ENCODE assay signal across 27 cellular contexts in genomic region chr11:31783264-31783663, GRCh38. TPM values are rescaled to one million over a fixed set of nuclear protein-coding genes. Genes with fewer than 3 reads are reported as not detected.
"Had no signal": no experiment of that assay in that cellular context is flagged by ENCODE, and none has a peak within 500 bp of the region (broad histone marks: within the 10 kb centered on the region; RNA-seq: fewer than 3 reads in every experiment).

No MANE protein-coding gene starts in this region.

- H3K4me1 ChIP-seq: esophagus squamous epithelium, parathyroid adenoma, prostate gland, spleen, testis, tibial nerve, upper lobe of right lung, vagina had no signal

- DNase-seq: effector memory CD4-positive, alpha-beta T cell; esophagus squamous epithelium; foreskin fibroblast; immature natural killer cell; left colon; left ventricle myocardium superior; mesenchymal stem cell; naive B cell; spleen; stimulated activated CD4-positive, alpha-beta T cell treated with anti-CD3 and anti-CD28 coated beads, Interleukin-15, amount 100 ng/mL, for 24 hours; stimulated activated CD4-positive, alpha-beta T cell treated with anti-CD3 and anti-CD28 coated beads, Interleukin-1b, Interleukin-23, amount 100 ng/mL, for 48 hours; stimulated activated CD4-positive, alpha-beta T cell treated with anti-CD3 and anti-CD28 coated beads, Interleukin-4, amount 100 ng/mL, for 24 hours; stimulated activated naive B cell treated with anti-CD40 and anti-IgM and Interleukin-4, amounts not matched to agents 10 μg/mL and 1 μg/mL and 100 μg/mL, for 72 hours; stimulated activated naive CD8-positive, alpha-beta T cell treated with anti-CD3 and anti-CD28 coated beads, Interleukin-15, amount 100 ng/mL, for 72 hours; testis; upper lobe of right lung had no signal

- H3K9me3 Mint-ChIP-seq: immature natural killer cell; naive B cell; nephron; stimulated activated naive B cell treated with anti-CD40 and anti-IgM and Interleukin-4, amounts not matched to agents 10 μg/mL and 1 μg/mL and 100 μg/mL, for 72 hours; stimulated activated naive CD8-positive, alpha-beta T cell treated with anti-CD3 and anti-CD28 coated beads, Interleukin-15, amount 100 ng/mL, for 72 hours had no signal

- ATAC-seq: gastroesophageal sphincter; left colon; left ventricle myocardium superior; sciatic nerve; stimulated activated naive B cell treated with anti-CD40 and anti-IgM and Interleukin-4, amounts not matched to agents 10 μg/mL and 1 μg/mL and 100 μg/mL, for 72 hours; stimulated activated naive CD8-positive, alpha-beta T cell treated with anti-CD3 and anti-CD28 coated beads, Interleukin-15, amount 100 ng/mL, for 72 hours; upper lobe of right lung had no signal

- H3K9ac ChIP-seq: parathyroid adenoma had no signal

- H3K9me3 ChIP-seq: esophagus squamous epithelium, gastroesophageal sphincter, prostate gland, spleen, testis, tibial nerve, upper lobe of right lung, vagina had no signal

- H3K27me3 ChIP-seq: esophagus squamous epithelium, gastroesophageal sphincter, spleen, testis, tibial nerve, upper lobe of right lung, vagina had no signal

- H3K4me3 ChIP-seq: esophagus squamous epithelium, gastroesophageal sphincter, lung, prostate gland, spleen, testis, tibial nerve, upper lobe of right lung, vagina had no signal

- H2AFZ ChIP-seq: parathyroid adenoma had no signal

- H3K27ac Mint-ChIP-seq: immature natural killer cell; naive B cell; nephron; stimulated activated naive B cell treated with anti-CD40 and anti-IgM and Interleukin-4, amounts not matched to agents 10 μg/mL and 1 μg/mL and 100 μg/mL, for 72 hours; stimulated activated naive CD8-positive, alpha-beta T cell treated with anti-CD3 and anti-CD28 coated beads, Interleukin-15, amount 100 ng/mL, for 72 hours had no signal

- H3K36me3 ChIP-seq: esophagus squamous epithelium, prostate gland, upper lobe of right lung, vagina had no signal

- H3K27ac ChIP-seq: esophagus squamous epithelium, gastroesophageal sphincter, parathyroid adenoma, prostate gland, spleen, testis, tibial nerve, upper lobe of right lung, vagina had no signal

- H3K4me1 Mint-ChIP-seq: immature natural killer cell; naive B cell; nephron; stimulated activated naive B cell treated with anti-CD40 and anti-IgM and Interleukin-4, amounts not matched to agents 10 μg/mL and 1 μg/mL and 100 μg/mL, for 72 hours; stimulated activated naive CD8-positive, alpha-beta T cell treated with anti-CD3 and anti-CD28 coated beads, Interleukin-15, amount 100 ng/mL, for 72 hours had no signal

- H3K79me2 ChIP-seq: parathyroid adenoma had no signal

- H3K4me3 Mint-ChIP-seq: immature natural killer cell; naive B cell; nephron; stimulated activated naive B cell treated with anti-CD40 and anti-IgM and Interleukin-4, amounts not matched to agents 10 μg/mL and 1 μg/mL and 100 μg/mL, for 72 hours; stimulated activated naive CD8-positive, alpha-beta T cell treated with anti-CD3 and anti-CD28 coated beads, Interleukin-15, amount 100 ng/mL, for 72 hours had no signal

RNA-seq across cellular contexts. Expression of gene PAX6, which starts 27.9 kb away (rescaled TPM):
- total RNA-seq: epithelial cell of proximal tubule, left ventricle myocardium superior, lung, sciatic nerve, skeletal muscle tissue, spleen, subcutaneous adipose tissue, tibial nerve, upper lobe of right lung, vagina had no signal
- polyA plus RNA-seq: immature natural killer cell had no signal
